Comparison of ENCODE assay signal across 38 cellular contexts in genomic region chr19:36373638-36374156, GRCh38. TPM values are rescaled to one million over a fixed set of nuclear protein-coding genes. Genes with fewer than 3 reads are reported as not detected.
DNase-seq lines count a peak whose midpoint lies in the region; ATAC-seq, FAIRE-seq and TF ChIP-seq lines count a peak whose summit lies in the region.
"Had no signal": no experiment of that assay in that cellular context is flagged by ENCODE, and none has a peak within 500 bp of the region (broad histone marks: within the 10 kb centered on the region; RNA-seq: fewer than 3 reads in every experiment).

No MANE protein-coding gene starts in this region.

- peaks cover 27% of the 10 kb centered on the region for H3K9me3 ChIP-seq in HEK293 (ENCODE audit: control insufficient read depth, insufficient read depth, low read depth, low read length)
- no peaks in the 10 kb centered on the region for H3K9me3 ChIP-seq in K562 (replicated peaks; ENCODE audit: control insufficient read depth, insufficient read depth, low read depth, low read length)
- H3K9me3 ChIP-seq in mucosa of descending colon = peaks cover 22% of the 10 kb centered on the region
- H3K9me3 ChIP-seq: BE2C had no signal

- no peak for FAIRE-seq in K562 (lab: Jason Lieb, UNC)
- FAIRE-seq: A204.1, D721Med had no signal

- TF ChIP-seq RAD21 in K562 (CRISPR knock-in tag; conservative IDR thresholded peaks at IDR 0.05 in 1 of 2, IDR thresholded peaks at IDR 0.05 in 1 of 2) = no peak

- H3K4me3 ChIP-seq in HEK293 (ENCODE audit: low read depth, low read length) = no peak overlapping the region
- H3K4me3 ChIP-seq in K562 = no peak overlapping the region
- H3K4me3 ChIP-seq in mucosa of descending colon = no peak overlapping the region
- H3K4me3 ChIP-seq: A549; BLaER1; BLaER1 treated with 17β-estradiol and CSF1 and Interleukin-3, amounts not matched to agents 10 nM and 100 nM had no signal

- DNase-seq in WTC11 (ENCODE audit: low spot score) = no peak
- DNase-seq in K562 (ENCODE audit: extremely low read depth in 1 of 4, low spot score in 3 of 4) = no peak
- DNase-seq in neural crest cell (ENCODE audit: low read depth, low spot score) = no peak
- no peak for DNase-seq in stimulated activated CD4-positive, alpha-beta T cell treated with anti-CD3 and anti-CD28 coated beads, Interleukin-4, amount 100 ng/mL, for 24 hours
- DNase-seq in mesenteric fat pad (ENCODE audit: low spot score) = no peak
- no peak for DNase-seq in effector memory CD8-positive, alpha-beta T cell
- no peak for DNase-seq in mucosa of descending colon
- DNase-seq: 8988T; ACHN; AML-193; BE2C; C1 segment of cervical spinal cord; Caco-2; Calu3; CD4-positive, alpha-beta memory T cell; CD4-positive, alpha-beta T cell; CD4-positive, CD25-positive, alpha-beta regulatory T cell; CD8-positive, alpha-beta memory T cell; CD8-positive, alpha-beta T cell; COR-L47; DMS 273 treated with DMSO at 0.1 percent for 48 hours; DMS153; DMS53; DMS79; DMS79 treated with DMSO at 0.1 percent for 48 hours; DND-41; EL had no signal

- no TSS peak for BruUV-seq in K562 (replicated peaks; lab: Mats Ljungman, UMichigan)

- TF ChIP-seq CTCF in HEK293 (tag by site-specific recombination; IDR thresholded peaks at IDR 0.05) = no peak
- TF ChIP-seq CTCF in WTC11 (IDR thresholded peaks at IDR 0.05) = no peak
- no peak for TF ChIP-seq CTCF in K562 (IDR thresholded peaks at IDR 0.05 in 2 of 3, conservative IDR thresholded peaks at IDR 0.05 in 1 of 3; ENCODE audit: insufficient read depth in 2 of 3, low read depth in 1 of 3, low read length in 3 of 3)
- no peak for TF ChIP-seq CTCF in neural crest cell (conservative IDR thresholded peaks at IDR 0.05)
- TF ChIP-seq CTCF in mucosa of descending colon (IDR thresholded peaks at IDR 0.05) = no peak

- no peaks in the 10 kb centered on the region for H3K27me3 ChIP-seq in K562 (ENCODE audit: control insufficient read depth in 2 of 2, insufficient read depth in 2 of 2, low read length in 2 of 2)
- H3K27me3 ChIP-seq: BE2C; BLaER1; BLaER1 treated with 17β-estradiol and CSF1 and Interleukin-3, amounts not matched to agents 10 nM and 100 nM had no signal

- H4K20me1 ChIP-seq in K562 (replicated peaks; ENCODE audit: control insufficient read depth, insufficient read depth, low read length) = no peaks in the 10 kb centered on the region
- H4K20me1 ChIP-seq: BLaER1; BLaER1 treated with 17β-estradiol and CSF1 and Interleukin-3, amounts not matched to agents 10 nM and 100 nM had no signal

- TF ChIP-seq POLR2A in K562 (conservative IDR thresholded peaks at IDR 0.05) = no peak

- H3K4me1 Mint-ChIP-seq in WTC11 (peaks cover 9% of the 10 kb centered on the region), neural crest cell (peaks cover 17% of the 10 kb centered on the region)
- peaks cover 21 to 27% of the 10 kb centered on the region in 2 donors for H3K4me1 Mint-ChIP-seq in effector memory CD8-positive, alpha-beta T cell (ENCODE audit: low read depth in 2 of 2)

- H2AFZ ChIP-seq in K562 (ENCODE audit: low read depth, low read length) = no peak overlapping the region

- H3K36me3 Mint-ChIP-seq in WTC11 (no peaks in the 10 kb centered on the region), neural crest cell (ENCODE audit: low read depth) (peaks cover 28% of the 10 kb centered on the region)
- peaks cover 29% of the 10 kb centered on the region for H3K36me3 Mint-ChIP-seq in effector memory CD8-positive, alpha-beta T cell (ENCODE audit: insufficient read depth)

- ATAC-seq in WTC11 (no peak), K562 (no peak), mucosa of descending colon (no peak)
- no peak for ATAC-seq in effector memory CD8-positive, alpha-beta T cell (replicated peaks)
- ATAC-seq: A549; CD8-positive, alpha-beta T cell had no signal

- CTCF ChIA-PET in HEK293 (lab: Yijun Ruan, JAX) (no interaction called here), WTC11 (lab: Charles Lee) (no interaction called here), K562 (lab: Yijun Ruan, JAX; ENCODE audit: low intra/inter-chr PET ratio) (no interaction called here)

- no peak overlapping the region for H3K4me2 ChIP-seq in K562 (ENCODE audit: insufficient read depth, low read length)
- H3K4me2 ChIP-seq: A549; BLaER1; BLaER1 treated with 17β-estradiol and CSF1 and Interleukin-3, amounts not matched to agents 10 nM and 100 nM had no signal

- no peaks in the 10 kb centered on the region for H3K9me3 Mint-ChIP-seq in WTC11
- peaks cover 14% of the 10 kb centered on the region for H3K9me3 Mint-ChIP-seq in neural crest cell
- peaks cover 0 to 1% of the 10 kb centered on the region in 2 donors for H3K9me3 Mint-ChIP-seq in effector memory CD8-positive, alpha-beta T cell

- POLR2A ChIA-PET in HEK293 (lab: Yijun Ruan, JAX) (interaction anchor here (0.7 kb wide), 1 partner anchor 128 kb away, joined by 3 read pairs; no protein-coding TSS in a partner anchor), WTC11 (lab: Charles Lee) (no interaction called here), K562 (lab: Yijun Ruan, JAX) (no interaction called here)

- H3K4me1 ChIP-seq in HEK293 (ENCODE audit: control insufficient read depth, insufficient read depth, low read length) = peaks cover 10% of the 10 kb centered on the region
- peaks cover 0 to under 1% of the 10 kb centered on the region in 2 experiments; a peak in 2 of 5 replicates for H3K4me1 ChIP-seq in K562 (replicated peaks in 1 of 2; ENCODE audit: control insufficient read depth in 2 of 2, insufficient read depth in 2 of 2, low read length in 2 of 2)
- H3K4me1 ChIP-seq in mucosa of descending colon (ENCODE audit: low read depth) = peaks cover 8% of the 10 kb centered on the region
- H3K4me1 ChIP-seq: BE2C had no signal

- H3K79me2 ChIP-seq in K562 (ENCODE audit: control insufficient read depth, insufficient read depth, low read length) = no peaks in the 10 kb centered on the region

- 10% methylated on average over 4 of the region's 5 CpGs for WGBS in K562 (ENCODE audit: insufficient coverage, low coverage, missing lambda C conversion rate)

- no peak overlapping the region for H3K9ac ChIP-seq in K562 (ENCODE audit: insufficient read depth in 1 of 2, low read depth in 2 of 2, low read length in 2 of 2)
- H3K9ac ChIP-seq: BLaER1; BLaER1 treated with 17β-estradiol and CSF1 and Interleukin-3, amounts not matched to agents 10 nM and 100 nM had no signal

- no peak for TF ChIP-seq EP300 in K562 (IDR thresholded peaks at IDR 0.05; ENCODE audit: low read length)

- no peaks in the 10 kb centered on the region for H3K9me1 ChIP-seq in K562 (ENCODE audit: control insufficient read depth, insufficient read depth, low read length)

- H3K36me3 ChIP-seq in HEK293 (ENCODE audit: control insufficient read depth in 2 of 2, insufficient read depth in 1 of 2, low read length in 2 of 2) (peaks cover 0 to 56% of the 10 kb centered on the region in 2 experiments; a peak in 1 of 3 replicates), K562 (ENCODE audit: control insufficient read depth, insufficient read depth, low read length) (no peaks in the 10 kb centered on the region), mucosa of descending colon (ENCODE audit: low read depth) (no peaks in the 10 kb centered on the region)
- H3K36me3 ChIP-seq: BE2C had no signal

- no peaks in the 10 kb centered on the region; the same call in 1 of the 2 replicates for H3K27me3 Mint-ChIP-seq in WTC11 (ENCODE audit: low read depth)
- no peaks in the 10 kb centered on the region for H3K27me3 Mint-ChIP-seq in neural crest cell (ENCODE audit: low read depth)
- H3K27me3 Mint-ChIP-seq in effector memory CD8-positive, alpha-beta T cell = no peaks in the 10 kb centered on the region
- H3K27me3 Mint-ChIP-seq: B cell; CD4-positive, alpha-beta memory T cell; CD4-positive, alpha-beta T cell; CD4-positive, CD25-positive, alpha-beta regulatory T cell had no signal

- in situ Hi-C loops in K562 (cut with MboI) = no loop called here

- no peak overlapping the region for H3K27ac ChIP-seq in HEK293 (ENCODE audit: extremely low read depth, low read depth, low read length)
- H3K27ac ChIP-seq in K562 (ENCODE audit: extremely low read depth, low read depth, low read length) = no peak overlapping the region
- H3K27ac ChIP-seq: 22Rv1; A549; BLaER1; BLaER1 treated with 17β-estradiol and CSF1 and Interleukin-3, amounts not matched to agents 10 nM and 100 nM; C4-2B had no signal

- H3K27ac Mint-ChIP-seq in WTC11 = no peak overlapping the region
- no peak overlapping the region for H3K27ac Mint-ChIP-seq in neural crest cell (ENCODE audit: unreplicated experiment)
- no peak overlapping the region for H3K27ac Mint-ChIP-seq in effector memory CD8-positive, alpha-beta T cell
- H3K27ac Mint-ChIP-seq: B cell; CD4-positive, alpha-beta T cell; CD4-positive, CD25-positive, alpha-beta regulatory T cell; CD8-positive, alpha-beta T cell had no signal

- no peak overlapping the region for H3K4me3 Mint-ChIP-seq in WTC11
- H3K4me3 Mint-ChIP-seq in neural crest cell = peak overlapping the region; percentile 27
- no peak overlapping the region for H3K4me3 Mint-ChIP-seq in effector memory CD8-positive, alpha-beta T cell
- H3K4me3 Mint-ChIP-seq: B cell; CD14-positive monocyte; CD4-positive, alpha-beta T cell; CD8-positive, alpha-beta T cell had no signal

- intact Hi-C loops in K562 (cut with micrococcal nuclease) (no loop called here), mucosa of descending colon (cut with DNase I, micrococcal nuclease) (no loop called here)

RNA-seq across cellular contexts. Expression of gene ZFP14, which starts 5.3 kb away (rescaled TPM):
- 7.9 to 9.6 TPM (median 8.5 TPM) in 3 replicates for total RNA-seq in WTC11 (2021)
- 2.0 and 7.1 TPM in 2 replicates for total RNA-seq in K562 (2011; cell fraction: chromatin; rRNA removed; ENCODE audit: low replicate concordance)
- total RNA-seq in K562 (2011; cell fraction: nucleolus; rRNA removed) = 1.3 and 2.3 TPM in 2 replicates
- 2.7 and 3.1 TPM in 2 replicates for total RNA-seq in K562 (2011; cell fraction: nucleoplasm; rRNA removed)
- 0.41 and 1.1 TPM in 2 replicates for total RNA-seq in K562 (2014; rRNA removed)
- total RNA-seq in K562 (2014; rRNA removed; fragmentation: Illumina TruSeq; extraction: Trizol) = 1.5 and 2.1 TPM in 2 replicates
- 1.4 and 2.1 TPM in 2 replicates for total RNA-seq in K562 (2015; rRNA removed; fragmentation: Illumina TruSeq; extraction: Trizol)
- total RNA-seq in K562 (2021) = 0.65 and 1.2 TPM in 2 replicates
- 1.3 and 1.9 TPM in 2 replicates for polyA plus RNA-seq in K562 (2011; rRNA removed)
- polyA plus RNA-seq in K562 (2011; cell fraction: cytosol; rRNA removed) = 0.22 and 0.59 TPM in 2 replicates
- polyA plus RNA-seq in K562 (2011; cell fraction: nucleus; rRNA removed) = 1.0 and 1.1 TPM in 2 replicates
- polyA plus RNA-seq in K562 (2012) = 0.82 and 0.89 TPM in 2 replicates
- polyA plus RNA-seq in K562 (2014; fragmentation: Illumina TruSeq; extraction: Trizol) = 0.35 and 0.80 TPM in 2 replicates
- 1 to 10 TPM; 1.6 to 1.7 TPM for polyA plus RNA-seq in K562 (2014; fragmentation: Nextera tagmentation; extraction: Ambion mirVana)
- 0.30 and 0.94 TPM in 2 replicates for polyA plus RNA-seq in K562 (2014; rRNA removed)
- polyA minus RNA-seq in K562 (2011; rRNA and poly(A)+ RNA removed) = 2.1 and 2.2 TPM in 2 replicates
- 0.18 and 0.38 TPM in 2 replicates for polyA minus RNA-seq in K562 (2011; cell fraction: cytosol; rRNA and poly(A)+ RNA removed)
- polyA minus RNA-seq in K562 (2011; cell fraction: nucleus; rRNA and poly(A)+ RNA removed) = 0.94 and 1.7 TPM in 2 replicates
- total RNA-seq in neural crest cell = 10.6 and 12.3 TPM in 2 replicates
- total RNA-seq in mesenteric fat pad = 3.4 TPM
- 1 to 10 TPM; 3.4 to 7.5 (median 5.0) TPM for total RNA-seq in mucosa of descending colon

RNA-seq across cellular contexts. Expression of gene ZFP82, which starts 44.7 kb away (rescaled TPM):
- 11.6 to 13.1 TPM (median 12.1 TPM) in 3 replicates for total RNA-seq in WTC11 (2021)
- 5.8 and 15.0 TPM in 2 replicates for total RNA-seq in K562 (2011; cell fraction: chromatin; rRNA removed; ENCODE audit: low replicate concordance)
- total RNA-seq in K562 (2011; cell fraction: nucleolus; rRNA removed) = 5.0 and 7.0 TPM in 2 replicates
- 7.0 and 7.6 TPM in 2 replicates for total RNA-seq in K562 (2011; cell fraction: nucleoplasm; rRNA removed)
- total RNA-seq in K562 (2014; rRNA removed) = 2.0 and 2.2 TPM in 2 replicates
- total RNA-seq in K562 (2014; rRNA removed; fragmentation: Illumina TruSeq; extraction: Trizol) = 3.3 and 3.5 TPM in 2 replicates
- 2.6 and 3.2 TPM in 2 replicates for total RNA-seq in K562 (2015; rRNA removed; fragmentation: Illumina TruSeq; extraction: Trizol)
- total RNA-seq in K562 (2021) = 2.3 and 2.5 TPM in 2 replicates
- polyA plus RNA-seq in K562 (2011; rRNA removed) = 2.4 and 7.0 TPM in 2 replicates
- 1.1 TPM in 2 replicates for polyA plus RNA-seq in K562 (2011; cell fraction: cytosol; rRNA removed)
- 1.3 and 3.0 TPM in 2 replicates for polyA plus RNA-seq in K562 (2011; cell fraction: nucleus; rRNA removed)
- polyA plus RNA-seq in K562 (2012) = 1.8 TPM in 2 replicates
- polyA plus RNA-seq in K562 (2014; fragmentation: Illumina TruSeq; extraction: Trizol) = 2.8 and 3.0 TPM in 2 replicates
- 1 to 10 TPM; 3.0 to 4.0 TPM for polyA plus RNA-seq in K562 (2014; fragmentation: Nextera tagmentation; extraction: Ambion mirVana)
- 2.3 and 2.5 TPM in 2 replicates for polyA plus RNA-seq in K562 (2014; rRNA removed)
- 6.0 and 14.1 TPM in 2 replicates for polyA minus RNA-seq in K562 (2011; rRNA and poly(A)+ RNA removed)
- polyA minus RNA-seq in K562 (2011; cell fraction: cytosol; rRNA and poly(A)+ RNA removed) = 0.73 and 4.1 TPM in 2 replicates
- 3.2 and 4.3 TPM in 2 replicates for polyA minus RNA-seq in K562 (2011; cell fraction: nucleus; rRNA and poly(A)+ RNA removed)
- 19.0 and 19.1 TPM in 2 replicates for total RNA-seq in neural crest cell
- 3.1 TPM for total RNA-seq in mesenteric fat pad
- 1 to 10 TPM; 1.1 to 5.3 (median 1.2) TPM for total RNA-seq in mucosa of descending colon
- total RNA-seq: A172, Calu3 had no signal

Comparison
In these comparisons a context has a peak if more than half of its experiments do, and no peak if none do; other contexts are left out.
1. Of the 44 proteins assayed by ChIP-seq in both K562 and HEK293: peak only in K562: none; only in HEK293: none; in both: ZNF121; in neither: 43.